ENCODE assay signal across 10 cellular contexts in genomic region chr6:129489215-129489765, GRCh38.
A peak's percentile ranks its signal among the peaks of the same experiment; 100 is the strongest.
DNase-seq lines count a peak whose midpoint lies in the region; ATAC-seq, FAIRE-seq and TF ChIP-seq lines count a peak whose summit lies in the region.
"Had no signal": no experiment of that assay in that cellular context is flagged by ENCODE, and none has a peak within 500 bp of the region (broad histone marks: within the 10 kb centered on the region; RNA-seq: fewer than 3 reads in every experiment).

No MANE protein-coding gene starts in this region.

- no peak overlapping the region for H3K4me3 ChIP-seq in CD8-positive, alpha-beta T cell (ENCODE audit: low read depth, low read length)
- H3K4me3 ChIP-seq in bronchial epithelial cell (ENCODE audit: low read depth, low read length), result no peak overlapping the region

- no peak for DNase-seq in CD8-positive, alpha-beta T cell
- DNase-seq in M059J (ENCODE audit: low read depth) (peak; percentile 44), bronchial epithelial cell (ENCODE audit: low read depth) (peak; percentile 47), progenitor cell of endocrine pancreas (ENCODE audit: low spot score, unreplicated experiment) (no peak), HuH-7 (ENCODE audit: low spot score) (no peak), GM12892 (ENCODE audit: insufficient read length) (no peak), cerebellum (ENCODE audit: low spot score) (no peak)
- DNase-seq: stimulated activated CD4-positive, alpha-beta T cell treated with anti-CD3 and anti-CD28 coated beads, Interleukin-4, amount 100 ng/mL, for 24 hours had no signal

- no peaks in the 10 kb centered on the region for H3K27me3 ChIP-seq in CD8-positive, alpha-beta T cell (ENCODE audit: insufficient read depth, low read length)
- no peaks in the 10 kb centered on the region for H3K27me3 ChIP-seq in bronchial epithelial cell (ENCODE audit: control insufficient read depth, insufficient read depth, low read length)

- peak overlapping the region; percentile 79 for H3K27ac Mint-ChIP-seq in CD8-positive, alpha-beta T cell
- peak overlapping the region; percentile 81 for H3K27ac Mint-ChIP-seq in progenitor cell of endocrine pancreas

- no peaks in the 10 kb centered on the region for H3K36me3 Mint-ChIP-seq in CD8-positive, alpha-beta T cell
- no peaks in the 10 kb centered on the region for H3K36me3 Mint-ChIP-seq in progenitor cell of endocrine pancreas (ENCODE audit: insufficient read depth)
- H3K36me3 Mint-ChIP-seq: IgD-negative memory B cell had no signal

- H3K4me1 ChIP-seq in CD8-positive, alpha-beta T cell (ENCODE audit: insufficient read depth, low read length), result peaks cover 24% of the 10 kb centered on the region

- no peaks in the 10 kb centered on the region for H3K36me3 ChIP-seq in CD8-positive, alpha-beta T cell (ENCODE audit: insufficient read depth, low read length)
- H3K36me3 ChIP-seq in bronchial epithelial cell (ENCODE audit: control insufficient read depth, insufficient read depth, low read length), result no peaks in the 10 kb centered on the region

- no peaks in the 10 kb centered on the region for H3K27me3 Mint-ChIP-seq in CD8-positive, alpha-beta T cell (ENCODE audit: low read depth)
- no peaks in the 10 kb centered on the region for H3K27me3 Mint-ChIP-seq in progenitor cell of endocrine pancreas
- H3K27me3 Mint-ChIP-seq: IgD-negative memory B cell had no signal

- CTCF ChIA-PET in CD8-positive, alpha-beta T cell (lab: Charles Lee), result interaction anchor here (1.6 kb wide), 1 partner anchor 10 kb away, joined by 7 read pairs; no protein-coding TSS in a partner anchor

- no peak for FAIRE-seq in bronchial epithelial cell (lab: Jason Lieb, UNC)
- no peak for FAIRE-seq in GM12892 (lab: Jason Lieb, UNC)

- no peaks in the 10 kb centered on the region for H3K9me3 Mint-ChIP-seq in CD8-positive, alpha-beta T cell
- no peaks in the 10 kb centered on the region for H3K9me3 Mint-ChIP-seq in progenitor cell of endocrine pancreas (ENCODE audit: low read depth)
- H3K9me3 Mint-ChIP-seq: IgD-negative memory B cell had no signal

- H3K4me3 Mint-ChIP-seq in CD8-positive, alpha-beta T cell, result no peak overlapping the region
- no peak overlapping the region for H3K4me3 Mint-ChIP-seq in progenitor cell of endocrine pancreas (ENCODE audit: low read depth)

- H3K27ac ChIP-seq in CD8-positive, alpha-beta T cell (ENCODE audit: low read depth, low read length), result no peak overlapping the region

- ATAC-seq in CD8-positive, alpha-beta T cell, result no peak
- no peak for ATAC-seq in HG02970 (IDR thresholded peaks at IDR 0.05; ENCODE audit: low FRiP score, unreplicated experiment)

- TF ChIP-seq POLR2A in GM12892 (IDR thresholded peaks at IDR 0.05; ENCODE audit: low read depth, low read length), result no peak

- TF ChIP-seq CTCF in CD8-positive, alpha-beta T cell (IDR thresholded peaks at IDR 0.05), result no peak
- TF ChIP-seq CTCF in bronchial epithelial cell (IDR thresholded peaks at IDR 0.05; ENCODE audit: insufficient read depth, low read length, severe bottlenecking), result no peak
- TF ChIP-seq CTCF in progenitor cell of endocrine pancreas (IDR thresholded peaks at IDR 0.05; ENCODE audit: unreplicated experiment), result no peak

- intact Hi-C loops in CD8-positive, alpha-beta T cell (cut with DNase I, micrococcal nuclease), result no loop called here

- peaks cover 25% of the 10 kb centered on the region for H3K4me1 Mint-ChIP-seq in CD8-positive, alpha-beta T cell (ENCODE audit: low read depth)
- peaks cover 6% of the 10 kb centered on the region for H3K4me1 Mint-ChIP-seq in progenitor cell of endocrine pancreas (ENCODE audit: low read depth)

- POLR2A ChIA-PET in CD8-positive, alpha-beta T cell (lab: Charles Lee), result no interaction called here

- no peaks in the 10 kb centered on the region for H3K9me3 ChIP-seq in CD8-positive, alpha-beta T cell (ENCODE audit: low read length)

Comparison
In these comparisons a context has a peak if more than half of its experiments do, and no peak if none do; other contexts are left out.
1. DNase-seq: peak in M059J (single experiment) and bronchial epithelial cell (single experiment); none in CD8-positive, alpha-beta T cell (0 of 7), progenitor cell of endocrine pancreas (single experiment), HuH-7 (single experiment), GM12892 (single experiment) and cerebellum (single experiment).